8 cellular contexts compared by ENCODE assay signal in the genomic region with DNA sequence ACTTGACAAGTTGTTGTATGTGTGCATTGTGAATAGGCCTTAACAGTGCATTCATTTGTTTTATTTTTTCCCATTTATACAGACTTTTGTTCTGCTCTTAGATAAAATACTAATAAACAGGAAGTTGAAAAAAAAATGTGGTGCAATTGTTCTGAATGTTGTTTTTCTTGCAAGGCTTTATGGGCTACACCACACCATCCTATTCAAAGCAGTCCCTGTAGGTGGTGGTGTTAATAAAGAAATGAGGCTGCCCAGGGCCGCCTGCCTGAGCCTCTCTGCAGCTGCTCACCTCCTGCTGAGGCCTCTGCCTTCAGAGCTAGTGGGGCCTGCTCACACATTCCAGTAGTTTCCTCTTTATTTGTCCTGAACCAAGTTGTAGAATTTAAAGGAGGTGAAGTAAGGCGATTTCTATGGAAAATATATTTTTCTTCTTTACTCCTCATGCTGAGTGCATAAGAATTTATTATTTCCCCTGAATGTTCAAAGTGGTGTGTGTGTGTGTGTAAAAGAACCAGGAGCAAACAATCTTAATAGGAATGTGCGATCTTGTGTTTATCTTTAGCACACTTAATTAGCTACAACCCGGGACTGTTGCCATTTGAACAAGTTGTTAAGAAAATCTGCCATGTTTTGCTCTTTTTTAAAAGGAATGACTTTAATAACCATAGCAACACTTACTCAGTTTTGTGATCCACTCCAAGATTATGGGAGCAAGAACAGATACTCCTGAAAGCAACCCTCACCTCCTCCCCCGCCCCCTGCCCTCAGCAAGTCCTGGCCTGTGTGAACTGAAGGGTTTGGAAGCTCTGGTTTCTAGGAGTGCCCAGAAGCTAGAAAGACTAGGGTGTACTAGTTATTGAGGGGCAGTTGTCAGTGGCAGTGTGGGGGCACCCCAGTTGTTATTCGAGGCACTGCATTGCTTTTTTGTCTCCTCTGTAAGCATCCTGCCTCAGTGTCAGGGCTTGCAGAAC.
DNase-seq lines count a peak whose midpoint lies in the region; ATAC-seq and TF ChIP-seq lines count a peak whose summit lies in the region.
"Not testable (repeated sequence)": the region's sequence is repeated elsewhere in the genome, so short reads cannot be mapped to it uniquely, and the experiment has no call there.

No MANE protein-coding gene starts in this region.

- TF ChIP-seq CTCF in GM10266 (IDR thresholded peaks at IDR 0.05; ENCODE audit: control insufficient read depth, insufficient read depth, low read depth, missing control alignments) (peak; percentile 18), fibroblast of the aortic adventitia (IDR thresholded peaks at IDR 0.05; ENCODE audit: insufficient read depth, low read length) (peak; percentile 14), type B pancreatic cell (conservative IDR thresholded peaks at IDR 0.05) (peak; percentile 57)
- TF ChIP-seq CTCF in mucosa of descending colon (IDR thresholded peaks at IDR 0.05): not testable (repeated sequence)

- H3K4me3 Mint-ChIP-seq in activated naive CD8-positive, alpha-beta T cell treated with anti-CD3 and anti-CD28 coated beads, Interleukin-2, amount 10 ng/mL, durations not matched to agents 7 days and 5 days; type B pancreatic cell: not testable (repeated sequence)

- H3K9me3 ChIP-seq in mucosa of descending colon: not testable (repeated sequence)

- not testable (repeated sequence) for H3K27ac Mint-ChIP-seq in activated naive CD8-positive, alpha-beta T cell treated with anti-CD3 and anti-CD28 coated beads, Interleukin-2, amount 10 ng/mL, durations not matched to agents 7 days and 5 days; type B pancreatic cell

- not testable (repeated sequence) for H3K4me1 ChIP-seq in mucosa of descending colon (ENCODE audit: low read depth)

- POLR2A ChIA-PET in activated naive CD8-positive, alpha-beta T cell treated with anti-CD3 and anti-CD28 coated beads, Interleukin-2, amount 10 ng/mL, durations not matched to agents 7 days and 5 days (lab: Charles Lee): not testable (repeated sequence)

- H3K36me3 Mint-ChIP-seq in activated naive CD8-positive, alpha-beta T cell treated with anti-CD3 and anti-CD28 coated beads, Interleukin-2, amount 10 ng/mL, durations not matched to agents 7 days and 5 days; type B pancreatic cell: not testable (repeated sequence)

- H3K27me3 Mint-ChIP-seq in activated naive CD8-positive, alpha-beta T cell treated with anti-CD3 and anti-CD28 coated beads, Interleukin-2, amount 10 ng/mL, durations not matched to agents 7 days and 5 days; type B pancreatic cell: not testable (repeated sequence)

- H3K4me3 ChIP-seq in fibroblast of the aortic adventitia (ENCODE audit: low read depth, low read length); mucosa of descending colon: not testable (repeated sequence)

- not testable (repeated sequence) for H3K9me3 Mint-ChIP-seq in activated naive CD8-positive, alpha-beta T cell treated with anti-CD3 and anti-CD28 coated beads, Interleukin-2, amount 10 ng/mL, durations not matched to agents 7 days and 5 days; type B pancreatic cell

- intact Hi-C loops in mucosa of descending colon (cut with DNase I, micrococcal nuclease): not testable (repeated sequence)

- not testable (repeated sequence) for H3K4me1 Mint-ChIP-seq in activated naive CD8-positive, alpha-beta T cell treated with anti-CD3 and anti-CD28 coated beads, Interleukin-2, amount 10 ng/mL, durations not matched to agents 7 days and 5 days
- peaks cover 12% of the 10 kb centered on the region for H3K4me1 Mint-ChIP-seq in type B pancreatic cell (ENCODE audit: unreplicated experiment)

- H3K36me3 ChIP-seq in mucosa of descending colon (ENCODE audit: low read depth): not testable (repeated sequence)

- ATAC-seq in GM21381 (IDR thresholded peaks at IDR 0.05; ENCODE audit: unreplicated experiment): peak; percentile 74
- ATAC-seq in HG03045 (IDR thresholded peaks at IDR 0.05; ENCODE audit: unreplicated experiment): peak; percentile 74
- peak; percentile 88 for ATAC-seq in activated naive CD8-positive, alpha-beta T cell treated with anti-CD3 and anti-CD28 coated beads, Interleukin-2, amount 10 ng/mL, durations not matched to agents 7 days and 5 days (ENCODE audit: low read depth)
- peak; percentile 96 for ATAC-seq in mucosa of descending colon

- not testable (repeated sequence) for DNase-seq in GM10266 (ENCODE audit: extremely low spot score); activated naive CD8-positive, alpha-beta T cell treated with anti-CD3 and anti-CD28 coated beads, Interleukin-2, amount 10 ng/mL, durations not matched to agents 7 days and 5 days; mucosa of descending colon; type B pancreatic cell (ENCODE audit: extremely low spot score, unreplicated experiment)
- peak; percentile 50 for DNase-seq in NAMALWA (ENCODE audit: low spot score)
- DNase-seq in fibroblast of the aortic adventitia (ENCODE audit: low read depth): peak; percentile 72
